ENCODE assay signal across 9 cellular contexts in genomic region chr18:57737661-57738060, GRCh38.
DNase-seq lines count a peak whose midpoint lies in the region; ATAC-seq and TF ChIP-seq lines count a peak whose summit lies in the region.
"Had no signal": no experiment of that assay in that cellular context is flagged by ENCODE, and none has a peak within 500 bp of the region (broad histone marks: within the 10 kb centered on the region; RNA-seq: fewer than 3 reads in every experiment).

No MANE protein-coding gene starts in this region.

- H4K5ac ChIP-seq in IMR-90 (ENCODE audit: low read depth, low read length): no peak overlapping the region

- peak overlapping the region; percentile 48 for H3K4me2 ChIP-seq in IMR-90 (ENCODE audit: low read depth, low read length)

- TF ChIP-seq RAD21 in IMR-90 (IDR thresholded peaks at IDR 0.05; ENCODE audit: low read length): peak; percentile 41; the same call in 1 of the 2 replicates

- WGBS in IMR-90 (ENCODE audit: extremely low coverage in 2 of 2, insufficient read length in 1 of 2), 2 experiments: no CpG with 5 or more reads among the region's 6 CpGs
- 20 to 30% methylated on average over 6 of the region's 6 CpGs for WGBS in thyroid gland, 2 donors

- peak overlapping the region; percentile 37 for H2AFZ ChIP-seq in IMR-90 (replicated peaks; ENCODE audit: low read length, poor library complexity)

- peak overlapping the region; percentile 61 for H3K27ac ChIP-seq in IMR-90 (ENCODE audit: insufficient read depth, low read length)
- H3K27ac ChIP-seq in brain microvascular endothelial cell: peak overlapping the region; percentile 55
- H3K27ac ChIP-seq in thyroid gland: peak overlapping the region; percentile 1 to 47 (median 10)

- no peak overlapping the region for H2BK20ac ChIP-seq in IMR-90 (ENCODE audit: low read depth, low read length)

- DNase-seq in IMR-90 (peak; percentile 99), brain microvascular endothelial cell (peak; percentile 97), left kidney (ENCODE audit: low read depth, low spot score) (peak; percentile 13), thyroid gland (peak; percentile 82)
- DNase-seq in central memory CD4-positive, alpha-beta T cell: no peak
- DNase-seq: effector CD8-positive, alpha-beta T cell had no signal

- TF ChIP-seq CTCF in IMR-90 (conservative IDR thresholded peaks at IDR 0.05; ENCODE audit: low read depth, low read length) (no peak), brain microvascular endothelial cell (IDR thresholded peaks at IDR 0.05; ENCODE audit: low read depth, low read length, missing control alignments) (no peak), thyroid gland (IDR thresholded peaks at IDR 0.05) (no peak)

- H3K4me3 ChIP-seq in IMR-90 (ENCODE audit: insufficient read depth, low read depth, low read length): no peak overlapping the region
- peak overlapping the region; percentile 22 for H3K4me3 ChIP-seq in brain microvascular endothelial cell (ENCODE audit: low read depth, low read length)
- H3K4me3 ChIP-seq in thyroid gland (replicated peaks in 1 of 3): no peak overlapping the region

- in situ Hi-C loops in IMR-90 (cut with MboI; ENCODE audit: low sequenced_read_pairs): no loop called here
- in situ Hi-C loops in brain microvascular endothelial cell (cut with HindIII; ENCODE audit: low pct_ligation_motif_present, low sequenced_read_pairs): no loop called here

- intact Hi-C loops in IMR-90 (cut with micrococcal nuclease) (loop anchor here (2.0 kb wide), 1 partner anchor 63 kb away; no protein-coding TSS in a partner anchor), thyroid gland (cut with DNase I) (no loop called here)

- peaks cover 35% of the 10 kb centered on the region for H4K20me1 ChIP-seq in IMR-90 (ENCODE audit: insufficient read depth, low read length)

- H2BK120ac ChIP-seq in IMR-90 (ENCODE audit: low read depth, low read length): peak overlapping the region; percentile 56

- POLR2A ChIA-PET in IMR-90 (lab: Charles Lee; ENCODE audit: unreplicated experiment): interaction anchor here (0.5 kb wide), 1 partner anchor 9 kb away, joined by 7 read pairs; no protein-coding TSS in a partner anchor

- CTCF ChIA-PET in IMR-90 (lab: Yijun Ruan, JAX): no interaction called here

- 0 out of 2 replicates have a peak overlapping the region, but pooled peaks have one; percentile 38 for H3K9ac ChIP-seq in IMR-90 (ENCODE audit: low read depth, low read length)

- H3K23ac ChIP-seq in IMR-90 (ENCODE audit: low read depth, low read length): 0 out of 2 replicates have a peak overlapping the region, but pooled peaks have one; percentile 14

- peaks cover 39 to 69% of the 10 kb centered on the region in 2 experiments for H3K79me1 ChIP-seq in IMR-90 (ENCODE audit: low read depth in 1 of 2, low read length in 2 of 2)

- H2AK9ac ChIP-seq in IMR-90 (replicated peaks; ENCODE audit: low read depth, low read length, poor library complexity): peak overlapping the region; percentile 65

- H3K27me3 ChIP-seq in IMR-90 (ENCODE audit: control insufficient read depth, insufficient read depth, low read length) (no peaks in the 10 kb centered on the region), brain microvascular endothelial cell (replicated peaks) (no peaks in the 10 kb centered on the region), thyroid gland (no peaks in the 10 kb centered on the region)

- H2AK5ac ChIP-seq in IMR-90 (ENCODE audit: low read depth, low read length): no peak overlapping the region

- H3K56ac ChIP-seq in IMR-90 (ENCODE audit: extremely low read depth, insufficient read depth, low read length): peak overlapping the region; percentile 13; the same call in 1 of the 2 replicates

- H4K91ac ChIP-seq in IMR-90 (ENCODE audit: insufficient read depth, low read depth, low read length): no peak overlapping the region

- H3K18ac ChIP-seq in IMR-90 (ENCODE audit: low read depth, low read length): no peak overlapping the region

- H3K4me1 ChIP-seq in IMR-90 (ENCODE audit: control insufficient read depth, insufficient read depth, low read length): peaks cover 7% of the 10 kb centered on the region
- H3K4me1 ChIP-seq in thyroid gland: peaks cover 13 to 20% of the 10 kb centered on the region in 2 donors

- H3K9me3 ChIP-seq in IMR-90 (ENCODE audit: control insufficient read depth, insufficient read depth, low read length) (peaks cover 3% of the 10 kb centered on the region; the same call in 1 of the 2 replicates), thyroid gland (no peaks in the 10 kb centered on the region)

- dilution Hi-C loops in IMR-90 (cut with HindIII; ENCODE audit: low sequenced_read_pairs, unreplicated experiment): no loop called here

- H3K4ac ChIP-seq in IMR-90 (ENCODE audit: low read depth, low read length): peak overlapping the region; percentile 66

- H2BK5ac ChIP-seq in IMR-90 (ENCODE audit: low read depth, low read length, poor library complexity, severe bottlenecking): peak overlapping the region; percentile 68

- TF ChIP-seq POLR2A in IMR-90 (IDR thresholded peaks at IDR 0.05; ENCODE audit: low read depth, low read length) (no peak), thyroid gland (IDR thresholded peaks at IDR 0.05) (no peak)

- H4K8ac ChIP-seq in IMR-90 (ENCODE audit: low read depth in 2 of 2, low read length in 2 of 2): no peak overlapping the region; a peak in 1 of 4 replicates

- H3K9me1 ChIP-seq in IMR-90 (ENCODE audit: insufficient read depth, low read length): peaks cover 14% of the 10 kb centered on the region

- peak; percentile 96 for ATAC-seq in IMR-90 (ENCODE audit: low read depth)
- ATAC-seq in GM21576 (IDR thresholded peaks at IDR 0.05; ENCODE audit: unreplicated experiment): no peak
- ATAC-seq in HG03565 (IDR thresholded peaks at IDR 0.05; ENCODE audit: unreplicated experiment): no peak
- ATAC-seq in GM21723 (IDR thresholded peaks at IDR 0.05; ENCODE audit: unreplicated experiment): no peak

- BruUV-seq in IMR-90 (replicated peaks; lab: Mats Ljungman, UMichigan): no TSS peak

- no peak overlapping the region for H2BK15ac ChIP-seq in IMR-90 (ENCODE audit: low read depth, low read length)

- peaks cover 3% of the 10 kb centered on the region; the same call in 1 of the 2 replicates for H3K36me3 ChIP-seq in IMR-90 (ENCODE audit: control insufficient read depth, insufficient read depth, low read length)
- H3K36me3 ChIP-seq in brain microvascular endothelial cell (replicated peaks): no peaks in the 10 kb centered on the region
- H3K36me3 ChIP-seq in thyroid gland: no peaks in the 10 kb centered on the region

- peak overlapping the region; percentile 30; the same call in 1 of the 2 replicates for H3K14ac ChIP-seq in IMR-90 (replicated peaks; ENCODE audit: low read depth, low read length)

TF ChIP-seq in IMR-90, 13 proteins besides CTCF, POLR2A, EP300 and RAD21:
- TF ChIP-seq ELK1 (IDR thresholded peaks at IDR 0.05; ENCODE audit: borderline replicate concordance, low read depth, low read length) (no peak), BHLHE40 (IDR thresholded peaks at IDR 0.05; ENCODE audit: low read depth, low read length) (no peak; the same call in 1 of the 2 replicates), NFE2L2 (IDR thresholded peaks at IDR 0.05; ENCODE audit: low read depth, low read length) (no peak), RCOR1 (IDR thresholded peaks at IDR 0.05; ENCODE audit: insufficient replicate concordance, low read length) (no peak), FOS (IDR thresholded peaks at IDR 0.05; ENCODE audit: low read depth, low read length) (peak; percentile 81), CHD1 (IDR thresholded peaks at IDR 0.05; ENCODE audit: low read depth, low read length) (no peak), CEBPB (IDR thresholded peaks at IDR 0.05; ENCODE audit: low read depth, low read length) (peak; percentile 100), MAZ (IDR thresholded peaks at IDR 0.05; ENCODE audit: borderline replicate concordance, low read depth, low read length) (peak; percentile 44; the same call in 1 of the 2 replicates), MXI1 (IDR thresholded peaks at IDR 0.05; ENCODE audit: borderline replicate concordance, low read depth, low read length) (peak; percentile 98), MAFK (IDR thresholded peaks at IDR 0.05; ENCODE audit: low read depth, low read length) (no peak), SMC3 (IDR thresholded peaks at IDR 0.05; ENCODE audit: low read depth, low read length) (peak; percentile 19; the same call in 1 of the 2 replicates), RFX5 (IDR thresholded peaks at IDR 0.05; ENCODE audit: low read depth, low read length) (no peak), USF2 (IDR thresholded peaks at IDR 0.05; ENCODE audit: low read depth, low read length) (peak; percentile 28; the same call in 1 of the 2 replicates)

Comparison
In these comparisons a context has a peak if more than half of its experiments do, and no peak if none do; other contexts are left out.
1. H3K27ac ChIP-seq: peak in every context shown above with its lines; median percentile 61 in IMR-90; 55 in brain microvascular endothelial cell; 10 in thyroid gland.